Comparison of ENCODE assay signal across 11 cellular contexts in the genomic region with DNA sequence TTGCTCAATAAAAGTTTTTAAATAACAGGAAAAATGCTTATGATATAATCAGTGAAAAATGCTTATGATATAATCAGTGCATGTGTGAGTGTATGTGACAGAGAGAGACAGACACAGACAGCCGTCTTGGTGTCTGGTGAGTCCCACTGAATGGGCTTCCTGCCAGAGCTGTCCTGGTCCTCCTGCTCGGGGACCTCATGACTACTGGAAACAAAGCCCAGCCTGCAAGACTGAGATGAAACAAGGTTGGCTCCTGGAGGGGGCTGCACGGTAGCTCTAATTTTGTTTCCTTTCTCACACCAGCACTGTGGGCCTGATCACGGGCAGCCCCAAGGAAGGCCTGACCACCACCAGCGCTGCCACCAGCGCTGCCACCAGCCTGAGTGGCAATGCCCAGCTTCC. TPM values are rescaled to one million over a fixed set of nuclear protein-coding genes. Genes with fewer than 3 reads are reported as not detected.
DNase-seq lines count a peak whose midpoint lies in the region; ATAC-seq, FAIRE-seq and TF ChIP-seq lines count a peak whose summit lies in the region.
"Had no signal": no experiment of that assay in that cellular context is flagged by ENCODE, and none has a peak within 500 bp of the region (broad histone marks: within the 10 kb centered on the region; RNA-seq: fewer than 3 reads in every experiment).

No MANE protein-coding gene starts in this region.

- peak overlapping the region; percentile 47 for H2BK5ac ChIP-seq in IMR-90 (ENCODE audit: low read depth, low read length, poor library complexity, severe bottlenecking)

- H2AFZ ChIP-seq in IMR-90 (replicated peaks; ENCODE audit: low read length, poor library complexity): no peak overlapping the region
- no peak overlapping the region for H2AFZ ChIP-seq in keratinocyte (ENCODE audit: control insufficient read depth, low read length)

- H3K36me3 ChIP-seq in IMR-90 (ENCODE audit: control insufficient read depth, insufficient read depth, low read length): peaks cover 2% of the 10 kb centered on the region; the same call in 1 of the 2 replicates
- peaks cover 0 to 6% of the 10 kb centered on the region in 2 experiments for H3K36me3 ChIP-seq in keratinocyte (ENCODE audit: control insufficient read depth in 2 of 2, extremely low read depth in 1 of 2, insufficient read depth in 2 of 2, low read length in 2 of 2)
- H3K36me3 ChIP-seq in subcutaneous abdominal adipose tissue (ENCODE audit: control insufficient read depth in 5 of 5, insufficient read depth in 5 of 5, low read length in 5 of 5): peaks cover 0 to 29% (median 14%) of the 10 kb centered on the region in 5 donors

- H4K8ac ChIP-seq in IMR-90 (ENCODE audit: low read depth in 2 of 2, low read length in 2 of 2): peak overlapping the region in 1 of 2 experiments; percentile 68; a peak in 2 of 4 replicates

- peaks cover 61% of the 10 kb centered on the region for H3K4me1 Mint-ChIP-seq in brain
- H3K4me1 Mint-ChIP-seq: stimulated activated effector memory CD8-positive, alpha-beta T cell treated with anti-CD3 and anti-CD28 coated beads, Interleukin-12 subunit alpha, Interleukin-12 subunit beta, amount 100 ng/mL, for 72 hours had no signal

- H3K4me2 ChIP-seq in IMR-90 (ENCODE audit: low read depth, low read length) (peak overlapping the region; percentile 38; the same call in 1 of the 2 replicates), keratinocyte (ENCODE audit: control insufficient read depth, extremely low read depth, insufficient read depth, low read depth, low read length) (peak overlapping the region; percentile 29)

- peaks cover 39% of the 10 kb centered on the region for H3K79me2 ChIP-seq in keratinocyte (ENCODE audit: control insufficient read depth, insufficient read depth, low read length)

- no peak for TF ChIP-seq POLR2A in IMR-90 (IDR thresholded peaks at IDR 0.05; ENCODE audit: low read depth, low read length)

- H3K9me3 ChIP-seq in IMR-90 (ENCODE audit: control insufficient read depth, insufficient read depth, low read length) (no peaks in the 10 kb centered on the region), keratinocyte (ENCODE audit: control insufficient read depth, low read depth, low read length) (no peaks in the 10 kb centered on the region), subcutaneous abdominal adipose tissue (ENCODE audit: control insufficient read depth in 5 of 5, low read length in 5 of 5) (no peaks in the 10 kb centered on the region)

- no TSS peak for BruUV-seq in IMR-90 (replicated peaks; lab: Mats Ljungman, UMichigan)

- no peak overlapping the region for H3K9ac ChIP-seq in IMR-90 (ENCODE audit: low read depth, low read length)
- peak overlapping the region; percentile 20 for H3K9ac ChIP-seq in keratinocyte (ENCODE audit: control insufficient read depth, extremely low read depth, insufficient read depth, low read length)
- no peak overlapping the region for H3K9ac ChIP-seq in subcutaneous abdominal adipose tissue (ENCODE audit: low read length in 5 of 5)

- peaks cover 0 to 7% (median 0%) of the 10 kb centered on the region in 5 experiments for H3K9me3 Mint-ChIP-seq in brain
- H3K9me3 Mint-ChIP-seq: stimulated activated effector memory CD8-positive, alpha-beta T cell treated with anti-CD3 and anti-CD28 coated beads, Interleukin-12 subunit alpha, Interleukin-12 subunit beta, amount 100 ng/mL, for 72 hours had no signal

- peak overlapping the region; percentile 11; the same call in 1 of the 2 replicates for H2AK5ac ChIP-seq in IMR-90 (ENCODE audit: low read depth, low read length)

- no peaks in the 10 kb centered on the region for H4K20me1 ChIP-seq in IMR-90 (ENCODE audit: insufficient read depth, low read length)
- no peaks in the 10 kb centered on the region for H4K20me1 ChIP-seq in keratinocyte (ENCODE audit: control insufficient read depth, extremely low read depth, insufficient read depth, low read length)

- no peak overlapping the region for H3K18ac ChIP-seq in IMR-90 (ENCODE audit: low read depth, low read length)

- FAIRE-seq in keratinocyte (lab: Jason Lieb, UNC): peak; percentile 9
- FAIRE-seq: G401.6 had no signal

- peak overlapping the region; percentile 56; the same call in 1 of the 2 replicates for H3K14ac ChIP-seq in IMR-90 (replicated peaks; ENCODE audit: low read depth, low read length)

- intact Hi-C loops in IMR-90 (cut with micrococcal nuclease): no loop called here

- H3K4me3 Mint-ChIP-seq in brain: no peak overlapping the region
- H3K4me3 Mint-ChIP-seq: stimulated activated effector memory CD8-positive, alpha-beta T cell treated with anti-CD3 and anti-CD28 coated beads, Interleukin-12 subunit alpha, Interleukin-12 subunit beta, amount 100 ng/mL, for 72 hours had no signal

- H3K27me3 Mint-ChIP-seq in brain: no peaks in the 10 kb centered on the region

- H3K27ac Mint-ChIP-seq in brain: peak overlapping the region in 3 of 5 experiments; percentile 14 to 70 (median 53)
- H3K27ac Mint-ChIP-seq: stimulated activated effector memory CD8-positive, alpha-beta T cell treated with anti-CD3 and anti-CD28 coated beads, Interleukin-12 subunit alpha, Interleukin-12 subunit beta, amount 100 ng/mL, for 72 hours had no signal

- H4K91ac ChIP-seq in IMR-90 (ENCODE audit: insufficient read depth, low read depth, low read length): peak overlapping the region; percentile 70

- H3K4me1 ChIP-seq in IMR-90 (ENCODE audit: control insufficient read depth, insufficient read depth, low read length) (peaks cover 26% of the 10 kb centered on the region), keratinocyte (ENCODE audit: control insufficient read depth, extremely low read depth, insufficient read depth, low read length) (peaks cover 40% of the 10 kb centered on the region), subcutaneous abdominal adipose tissue (ENCODE audit: control insufficient read depth in 5 of 5, insufficient read depth in 5 of 5, low read length in 5 of 5) (peaks cover 7 to 68% (median 51%) of the 10 kb centered on the region in 5 donors)

- no peak; the same call in 1 of the 2 replicates for ATAC-seq in IMR-90 (ENCODE audit: low read depth)
- ATAC-seq in HG03135 (IDR thresholded peaks at IDR 0.05; ENCODE audit: unreplicated experiment): no peak
- ATAC-seq in HG03520 (IDR thresholded peaks at IDR 0.05; ENCODE audit: unreplicated experiment): no peak
- ATAC-seq: stimulated activated effector memory CD8-positive, alpha-beta T cell treated with anti-CD3 and anti-CD28 coated beads, Interleukin-12 subunit alpha, Interleukin-12 subunit beta, amount 100 ng/mL, for 72 hours had no signal

- no peak overlapping the region for H3K4me3 ChIP-seq in IMR-90 (ENCODE audit: insufficient read depth, low read depth, low read length)
- no peak overlapping the region for H3K4me3 ChIP-seq in keratinocyte (ENCODE audit: control insufficient read depth in 2 of 3, extremely low read depth in 1 of 3, insufficient read depth in 2 of 3, low read depth in 1 of 3, low read length in 3 of 3)
- no peak overlapping the region for H3K4me3 ChIP-seq in subcutaneous abdominal adipose tissue (ENCODE audit: low read depth in 1 of 5, low read length in 5 of 5)

- DNase-seq in IMR-90 (peak; percentile 47), keratinocyte (ENCODE audit: low read depth, low spot score) (no peak), DMS79 treated with DMSO at 0.1 percent for 48 hours (lab: John Stamatoyannopoulos, UW) (no peak), D341Med (ENCODE audit: low spot score) (no peak)
- DNase-seq: NCI-H524 treated with DMSO at 0.1 percent for 48 hours had no signal

- no CpG with 5 or more reads among the region's 6 CpGs for WGBS in IMR-90 (ENCODE audit: extremely low coverage in 2 of 2, insufficient read length in 1 of 2), 2 experiments

- H3K9me1 ChIP-seq in IMR-90 (ENCODE audit: insufficient read depth, low read length) (peaks cover 12% of the 10 kb centered on the region), keratinocyte (ENCODE audit: control insufficient read depth, extremely low read depth, insufficient read depth, low read length) (no peaks in the 10 kb centered on the region)

- dilution Hi-C loops in IMR-90 (cut with HindIII; ENCODE audit: low sequenced_read_pairs, unreplicated experiment) (no loop called here), keratinocyte (cut with MboI; ENCODE audit: extremely low pct_ligation_motif_present, low sequenced_read_pairs) (no loop called here)

- CTCF ChIA-PET in IMR-90 (lab: Yijun Ruan, JAX): interaction anchor here (1.0 kb wide), 1 partner anchor 50 kb away, joined by 3 read pairs; no protein-coding TSS in a partner anchor

- in situ Hi-C loops in IMR-90 (cut with MboI; ENCODE audit: low sequenced_read_pairs): no loop called here

- H3K36me3 Mint-ChIP-seq in brain: peaks cover 4% of the 10 kb centered on the region
- H3K36me3 Mint-ChIP-seq: stimulated activated effector memory CD8-positive, alpha-beta T cell treated with anti-CD3 and anti-CD28 coated beads, Interleukin-12 subunit alpha, Interleukin-12 subunit beta, amount 100 ng/mL, for 72 hours had no signal

- peak overlapping the region; percentile 57; the same call in 1 of the 2 replicates for H4K5ac ChIP-seq in IMR-90 (ENCODE audit: low read depth, low read length)

- peak overlapping the region; percentile 35 for H2BK120ac ChIP-seq in IMR-90 (ENCODE audit: low read depth, low read length)

- H2AK9ac ChIP-seq in IMR-90 (replicated peaks; ENCODE audit: low read depth, low read length, poor library complexity): peak overlapping the region; percentile 38

- H3K27me3 ChIP-seq in IMR-90 (ENCODE audit: control insufficient read depth, insufficient read depth, low read length) (no peaks in the 10 kb centered on the region), keratinocyte (ENCODE audit: control insufficient read depth, extremely low read depth, insufficient read depth, low read length) (no peaks in the 10 kb centered on the region), subcutaneous abdominal adipose tissue (ENCODE audit: control insufficient read depth in 5 of 5, insufficient read depth in 4 of 5, low read length in 5 of 5) (no peaks in the 10 kb centered on the region)

- H3K56ac ChIP-seq in IMR-90 (ENCODE audit: extremely low read depth, insufficient read depth, low read length): peak overlapping the region; percentile 46; the same call in 1 of the 2 replicates

- POLR2A ChIA-PET in IMR-90 (lab: Charles Lee; ENCODE audit: unreplicated experiment): no interaction called here

- TF ChIP-seq CTCF in IMR-90 (conservative IDR thresholded peaks at IDR 0.05; ENCODE audit: low read depth, low read length): no peak
- no peak for TF ChIP-seq CTCF in brain (conservative IDR thresholded peaks at IDR 0.05)
- TF ChIP-seq CTCF in keratinocyte (optimal IDR thresholded peaks at IDR 0.05 in 1 of 3, IDR thresholded peaks at IDR 0.05 in 1 of 3, conservative IDR thresholded peaks at IDR 0.05 in 1 of 3; ENCODE audit: extremely low read depth in 1 of 3, insufficient read depth in 2 of 3, low read length in 3 of 3): no peak

- no peak for TF ChIP-seq RAD21 in IMR-90 (IDR thresholded peaks at IDR 0.05; ENCODE audit: low read length)

- H3K79me1 ChIP-seq in IMR-90 (ENCODE audit: low read depth in 1 of 2, low read length in 2 of 2): peaks cover 40 to 69% of the 10 kb centered on the region in 2 experiments

- H3K27ac ChIP-seq in IMR-90 (ENCODE audit: insufficient read depth, low read length) (peak overlapping the region; percentile 36; the same call in 1 of the 2 replicates), keratinocyte (ENCODE audit: control insufficient read depth, insufficient read depth, low read length) (peak overlapping the region; percentile 61), subcutaneous abdominal adipose tissue (ENCODE audit: low read depth, low read length) (peak overlapping the region; percentile 44)

- H2BK20ac ChIP-seq in IMR-90 (ENCODE audit: low read depth, low read length): peak overlapping the region; percentile 14; the same call in 1 of the 2 replicates

- H2BK15ac ChIP-seq in IMR-90 (ENCODE audit: low read depth, low read length): no peak overlapping the region; the same call in 2 of the 3 replicates

- peak overlapping the region; percentile 72 for H3K4ac ChIP-seq in IMR-90 (ENCODE audit: low read depth, low read length)

- no peak overlapping the region for H3K23ac ChIP-seq in IMR-90 (ENCODE audit: low read depth, low read length)

RNA-seq across cellular contexts. Expression of a gene that starts 57.3 kb away (rescaled TPM):
- 191 and 227 TPM in 2 replicates for total RNA-seq in IMR-90 (2012; rRNA removed)
- 87.5 and 108 TPM in 2 replicates for polyA plus RNA-seq in IMR-90 (2012; rRNA removed)
- polyA plus RNA-seq in IMR-90 (2012; cell fraction: cytosol; rRNA removed): 35.8 and 44.6 TPM in 2 replicates
- 31.3 and 126 TPM in 2 replicates for polyA plus RNA-seq in IMR-90 (2012; cell fraction: nucleus; rRNA removed; ENCODE audit: low replicate concordance)
- polyA plus RNA-seq in brain (ENCODE audit: insufficient read depth, low read depth, low replicate concordance): 11.6 TPM
- polyA plus RNA-seq in keratinocyte: 15.1 to 55.4 TPM (median 36.2 TPM) in 3 replicates
- 7.3 TPM for polyA plus RNA-seq in keratinocyte (2011; ENCODE audit: low read depth)
- 9.6 and 12.2 TPM in 2 replicates for polyA plus RNA-seq in keratinocyte (2011; cell fraction: cytosol; rRNA removed)
- polyA plus RNA-seq in keratinocyte (2011; cell fraction: nucleus; rRNA removed): 61.3 and 83.6 TPM in 2 replicates
- 5.2 and 59.6 TPM in 2 replicates for polyA plus RNA-seq in keratinocyte (2012; ENCODE audit: low replicate concordance)
- 35.5 to 105 TPM (median 80.8 TPM) in 3 replicates for polyA minus RNA-seq in keratinocyte
- 38.2 TPM for polyA minus RNA-seq in keratinocyte (2011; cell fraction: cytosol; rRNA and poly(A)+ RNA removed)
- 74.6 and 127 TPM in 2 replicates for polyA minus RNA-seq in keratinocyte (2011; cell fraction: nucleus; rRNA and poly(A)+ RNA removed)
